In genomic region chr11:116473236-116473769, GRCh38 we compare ENCODE assay signal across 13 cellular contexts.
"Had no signal": no experiment of that assay in that cellular context is flagged by ENCODE, and none has a peak within 500 bp of the region (broad histone marks: within the 10 kb centered on the region; RNA-seq: fewer than 3 reads in every experiment).

No MANE protein-coding gene starts in this region.

- ATAC-seq: stimulated activated naive CD8-positive, alpha-beta T cell treated with anti-CD3 and anti-CD28 coated beads, Interleukin-15, amount 100 ng/mL, for 72 hours had no signal

- H3K27ac Mint-ChIP-seq: activated CD4-positive, alpha-beta T cell treated with anti-CD3 and anti-CD28 coated beads, Interleukin-2, amount 10 ng/mL, durations not matched to agents 24 days and 14 days; activated T-helper 1 cell treated with anti-CD3 and anti-CD28 coated beads, Interleukin-12 subunit alpha, Interleukin-12 subunit beta, Interleukin-2, Interleukin-4 antibody, amounts not matched to agents 30 ng/mL and 10 ng/mL and 1 ng/mL, durations not matched to agents 14 hours and 24 hours and 36 hours; stimulated activated naive CD8-positive, alpha-beta T cell treated with anti-CD3 and anti-CD28 coated beads, Interleukin-15, amount 100 ng/mL, for 72 hours had no signal

- H3K4me1 ChIP-seq: colonic mucosa had no signal

- H3K36me3 ChIP-seq: colonic mucosa, gastrocnemius medialis, SJSA1, thoracic aorta had no signal

- H3K4me3 Mint-ChIP-seq: activated CD4-positive, alpha-beta T cell treated with anti-CD3 and anti-CD28 coated beads, Interleukin-2, amount 10 ng/mL, durations not matched to agents 24 days and 14 days; activated T-helper 1 cell treated with anti-CD3 and anti-CD28 coated beads, Interleukin-12 subunit alpha, Interleukin-12 subunit beta, Interleukin-2, Interleukin-4 antibody, amounts not matched to agents 30 ng/mL and 10 ng/mL and 1 ng/mL, durations not matched to agents 14 hours and 24 hours and 36 hours; stimulated activated naive CD8-positive, alpha-beta T cell treated with anti-CD3 and anti-CD28 coated beads, Interleukin-15, amount 100 ng/mL, for 72 hours; WTC11 had no signal

- H3K27ac ChIP-seq: colonic mucosa, psoas muscle, thoracic aorta had no signal

- H3K27me3 ChIP-seq: colonic mucosa, gastrocnemius medialis, SJSA1 had no signal

- H3K9me3 Mint-ChIP-seq: activated CD4-positive, alpha-beta T cell treated with anti-CD3 and anti-CD28 coated beads, Interleukin-2, amount 10 ng/mL, durations not matched to agents 24 days and 14 days; activated T-helper 1 cell treated with anti-CD3 and anti-CD28 coated beads, Interleukin-12 subunit alpha, Interleukin-12 subunit beta, Interleukin-2, Interleukin-4 antibody, amounts not matched to agents 30 ng/mL and 10 ng/mL and 1 ng/mL, durations not matched to agents 14 hours and 24 hours and 36 hours had no signal

- H3K4me1 Mint-ChIP-seq: activated CD4-positive, alpha-beta T cell treated with anti-CD3 and anti-CD28 coated beads, Interleukin-2, amount 10 ng/mL, durations not matched to agents 24 days and 14 days; naive B cell; stimulated activated naive CD8-positive, alpha-beta T cell treated with anti-CD3 and anti-CD28 coated beads, Interleukin-15, amount 100 ng/mL, for 72 hours had no signal

- H3K4me3 ChIP-seq: colonic mucosa, gastrocnemius medialis, psoas muscle, SJSA1, thoracic aorta had no signal

- H3K9me3 ChIP-seq: colonic mucosa, gastrocnemius medialis, psoas muscle, SJSA1, thoracic aorta had no signal

- DNase-seq: activated CD4-positive, alpha-beta T cell treated with anti-CD3 and anti-CD28 coated beads, Interleukin-2, amount 10 ng/mL, durations not matched to agents 24 days and 14 days; activated naive CD4-positive, alpha-beta T cell; aorta; colonic mucosa; naive B cell; psoas muscle; stimulated activated CD4-positive, alpha-beta T cell treated with anti-CD3 and anti-CD28 coated beads, Interleukin-4, amount 100 ng/mL, for 4 hours; stimulated activated naive CD8-positive, alpha-beta T cell treated with anti-CD3 and anti-CD28 coated beads, Interleukin-15, amount 100 ng/mL, for 72 hours had no signal
